In the genomic region with DNA sequence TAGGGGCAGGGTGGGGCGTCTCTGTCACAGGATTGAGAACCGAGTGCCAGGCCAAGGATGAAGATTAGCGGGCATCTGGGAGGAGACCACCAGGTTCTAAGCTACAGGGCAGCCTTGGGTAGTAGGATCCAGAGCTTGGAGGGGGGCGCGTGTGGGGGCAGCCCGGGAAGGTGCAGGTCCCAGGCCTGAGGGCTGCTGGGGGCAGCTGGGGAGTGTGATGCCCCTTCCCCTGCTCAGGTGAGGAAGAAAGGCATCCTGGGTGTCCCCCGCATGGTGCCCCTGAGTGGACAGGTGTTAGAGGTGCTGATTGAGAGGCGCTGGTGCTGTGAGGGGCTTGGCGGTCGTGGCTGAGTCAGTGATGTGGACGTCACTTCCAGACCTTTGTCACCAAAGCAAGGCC, we compare ENCODE assay signal across 26 cellular contexts.
"Had no signal": no experiment of that assay in that cellular context is flagged by ENCODE, and none has a peak within 500 bp of the region (broad histone marks: within the 10 kb centered on the region; RNA-seq: fewer than 3 reads in every experiment).

No MANE protein-coding gene starts in this region.

- H3K27me3 ChIP-seq: neutrophil, pancreas, right atrium auricular region, testis had no signal

- H3K27ac Mint-ChIP-seq: activated CD4-positive, alpha-beta memory T cell treated with anti-CD3 and anti-CD28 coated beads, Interleukin-2, amount 10 ng/mL, durations not matched to agents 7 days and 5 days; activated CD4-positive, alpha-beta T cell treated with anti-CD3 and anti-CD28 coated beads, Interleukin-2, amount 10 ng/mL, durations not matched to agents 24 days and 14 days; activated naive CD8-positive, alpha-beta T cell treated with anti-CD3 and anti-CD28 coated beads, Interleukin-2, amount 50 U/mL, for 24 hours; effector memory CD8-positive, alpha-beta T cell; T-cell; T-helper 2 cell treated with Interferon-gamma antibody and Interleukin-4, amounts not matched to agents 5 μg/mL and 100 μg/mL, for 36 hours had no signal

- H3K36me3 ChIP-seq: gastrocnemius medialis, neutrophil, pancreas, right atrium auricular region had no signal

- H3K9me3 ChIP-seq: gastrocnemius medialis, neutrophil, pancreas, psoas muscle, right atrium auricular region, testis had no signal

- DNase-seq: activated CD4-positive, alpha-beta memory T cell treated with anti-CD3 and anti-CD28 coated beads, Interleukin-2, amount 10 ng/mL, durations not matched to agents 7 days and 5 days; activated CD4-positive, alpha-beta T cell treated with anti-CD3 and anti-CD28 coated beads, Interleukin-2, amount 10 ng/mL, durations not matched to agents 24 days and 14 days; activated gamma-delta T cell; activated naive CD4-positive, alpha-beta T cell treated with anti-CD3 and anti-CD28 coated beads, Interleukin-2, amount 50 U/mL, for 16 hours; activated naive CD8-positive, alpha-beta T cell treated with anti-CD3 and anti-CD28 coated beads, Interleukin-2, amount 50 U/mL, for 24 hours; anterior cingulate cortex; dorsolateral prefrontal cortex; effector memory CD8-positive, alpha-beta T cell; head of caudate nucleus; hypothalamus; left ventricle myocardium superior; mammary epithelial cell; pancreas; psoas muscle; stimulated activated CD4-positive, alpha-beta T cell treated with anti-CD3 and anti-CD28 coated beads, Interleukin-4, amount 100 ng/mL, for 4 hours; T-cell; testis; trophoblast cell had no signal

- H3K27ac ChIP-seq: dorsolateral prefrontal cortex, neutrophil, pancreas, psoas muscle, right atrium auricular region, testis, VCaP had no signal

- H3K4me1 ChIP-seq: gastrocnemius medialis, pancreas, psoas muscle, right atrium auricular region, testis had no signal

- H3K4me3 Mint-ChIP-seq: activated CD4-positive, alpha-beta memory T cell treated with anti-CD3 and anti-CD28 coated beads, Interleukin-2, amount 10 ng/mL, durations not matched to agents 7 days and 5 days; activated CD4-positive, alpha-beta T cell treated with anti-CD3 and anti-CD28 coated beads, Interleukin-2, amount 10 ng/mL, durations not matched to agents 24 days and 14 days; activated naive CD8-positive, alpha-beta T cell treated with anti-CD3 and anti-CD28 coated beads, Interleukin-2, amount 50 U/mL, for 24 hours; central memory CD8-positive, alpha-beta T cell; effector memory CD8-positive, alpha-beta T cell; T-cell; T-helper 2 cell treated with Interferon-gamma antibody and Interleukin-4, amounts not matched to agents 5 μg/mL and 100 μg/mL, for 36 hours had no signal

- H3K4me3 ChIP-seq: dorsolateral prefrontal cortex, gastrocnemius medialis, pancreas, psoas muscle, right atrium auricular region, testis had no signal

- H3K4me1 Mint-ChIP-seq: activated CD4-positive, alpha-beta memory T cell treated with anti-CD3 and anti-CD28 coated beads, Interleukin-2, amount 10 ng/mL, durations not matched to agents 7 days and 5 days; activated CD4-positive, alpha-beta T cell treated with anti-CD3 and anti-CD28 coated beads, Interleukin-2, amount 10 ng/mL, durations not matched to agents 24 days and 14 days had no signal

- ATAC-seq: activated CD4-positive, CD25-positive, alpha-beta regulatory T cell treated with anti-CD3 and anti-CD28 coated beads, Interleukin-2, amount 50 U/mL, for 24 hours; activated naive CD8-positive, alpha-beta T cell treated with anti-CD3 and anti-CD28 coated beads, Interleukin-2, amount 50 U/mL, for 24 hours; effector memory CD8-positive, alpha-beta T cell; SK-N-SH treated with all-trans-retinoic acid at 6 μM for 48 hours; T-cell had no signal

- H3K36me3 Mint-ChIP-seq: T-cell had no signal

- H3K9me3 Mint-ChIP-seq: activated CD4-positive, alpha-beta memory T cell treated with anti-CD3 and anti-CD28 coated beads, Interleukin-2, amount 10 ng/mL, durations not matched to agents 7 days and 5 days; activated CD4-positive, alpha-beta T cell treated with anti-CD3 and anti-CD28 coated beads, Interleukin-2, amount 10 ng/mL, durations not matched to agents 24 days and 14 days; activated naive CD8-positive, alpha-beta T cell treated with anti-CD3 and anti-CD28 coated beads, Interleukin-2, amount 50 U/mL, for 24 hours; central memory CD8-positive, alpha-beta T cell; effector memory CD8-positive, alpha-beta T cell; T-cell; T-helper 2 cell treated with Interferon-gamma antibody and Interleukin-4, amounts not matched to agents 5 μg/mL and 100 μg/mL, for 36 hours had no signal
